1 cellular context compared by ENCODE assay signal in genomic region chr3:104906001-104906639, GRCh38.
TF ChIP-seq lines count a peak whose summit lies in the region.

No MANE protein-coding gene starts in this region.

TF ChIP-seq in H1, 55 proteins besides CTCF, POLR2A, EP300 and RAD21 (continued from another document):
- TF ChIP-seq SAP30 (IDR thresholded peaks at IDR 0.05; ENCODE audit: insufficient read depth, insufficient replicate concordance, low read length) (no peak), EGR1 (IDR thresholded peaks at IDR 0.05; ENCODE audit: borderline replicate concordance, low read depth, low read length) (no peak), ATF3 (IDR thresholded peaks at IDR 0.05; ENCODE audit: insufficient read depth, low read depth, low read length) (no peak), SIX5 (IDR thresholded peaks at IDR 0.05; ENCODE audit: low read depth, low read length) (no peak), KDM4A (IDR thresholded peaks at IDR 0.05; ENCODE audit: low read depth, low read length, severe bottlenecking) (no peak), MAX (IDR thresholded peaks at IDR 0.05) (no peak), CHD1 (IDR thresholded peaks at IDR 0.05; ENCODE audit: low read depth, low read length) (no peak), CBX8 (IDR thresholded peaks at IDR 0.05; ENCODE audit: borderline replicate concordance, low read depth, low read length) (no peak), SIN3A (conservative IDR thresholded peaks at IDR 0.05 in 1 of 2, IDR thresholded peaks at IDR 0.05 in 1 of 2; ENCODE audit: low read depth in 1 of 2, low read length in 2 of 2) (no peak), BCL11A (IDR thresholded peaks at IDR 0.05; ENCODE audit: low read depth in 2 of 2, low read length in 2 of 2) (no peak), ZNF274 (IDR thresholded peaks at IDR 0.05; ENCODE audit: borderline replicate concordance, extremely low read depth, low read length) (no peak), SIRT6 (IDR thresholded peaks at IDR 0.05; ENCODE audit: low read length) (no peak), CTBP2 (IDR thresholded peaks at IDR 0.05; ENCODE audit: borderline replicate concordance, insufficient read depth, insufficient read length, low read length) (no peak), TCF12 (IDR thresholded peaks at IDR 0.05; ENCODE audit: low read depth, low read length) (no peak)
